In the genomic region with DNA sequence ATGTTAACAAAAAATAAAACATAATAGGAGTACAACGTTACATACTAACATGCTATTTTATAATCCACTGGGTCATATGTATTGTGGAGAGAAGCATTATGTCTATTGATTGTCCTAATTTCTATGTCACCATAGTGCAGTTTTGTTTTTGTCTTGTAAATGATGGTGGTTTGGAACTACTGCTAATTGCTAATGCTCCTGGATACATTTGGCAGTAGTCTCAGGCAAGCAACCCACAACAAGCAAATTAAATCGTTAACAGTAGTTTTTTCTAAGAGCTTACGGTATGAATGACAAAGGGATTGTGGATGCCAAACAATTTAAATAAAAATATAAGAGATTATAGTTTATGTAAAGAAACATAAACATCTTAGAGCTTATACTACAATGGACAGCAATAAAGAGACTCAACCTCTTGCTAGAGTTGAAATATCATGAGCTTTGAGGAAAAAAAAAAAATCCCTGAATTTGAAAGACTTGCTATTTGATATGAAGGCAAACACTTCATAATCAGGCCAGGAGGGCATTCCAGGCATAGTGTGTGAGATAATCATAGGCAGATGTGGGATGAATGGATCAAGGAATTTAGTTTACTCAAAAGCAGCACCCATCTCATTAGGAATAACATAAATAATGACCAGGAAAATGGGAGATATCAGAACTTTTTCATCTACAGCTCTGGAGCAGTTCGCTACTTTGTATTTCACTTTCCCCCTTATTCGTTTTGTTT, we compare ENCODE assay signal across 21 cellular contexts.
DNase-seq lines count a peak whose midpoint lies in the region; TF ChIP-seq lines count a peak whose summit lies in the region.
"Had no signal": no experiment of that assay in that cellular context is flagged by ENCODE, and none has a peak within 500 bp of the region (broad histone marks: within the 10 kb centered on the region; RNA-seq: fewer than 3 reads in every experiment).

No MANE protein-coding gene starts in this region.

- H3K4me3 Mint-ChIP-seq in immature natural killer cell, result no peak overlapping the region
- H3K4me3 Mint-ChIP-seq: activated CD4-positive, alpha-beta memory T cell treated with anti-CD3 and anti-CD28 coated beads for 36 hours; activated T-cell treated with anti-CD3 and anti-CD28 coated beads, Interleukin-2, amount 50 U/mL, for 24 hours; T-helper 1 cell treated with Interleukin-12 subunit alpha and Interleukin-12 subunit beta and Interleukin-4 antibody, amounts not matched to agents 30 μg/mL and 1 μg/mL, for 36 hours had no signal

- peaks cover 0 to 10% (median 2%) of the 10 kb centered on the region in 6 donors for H3K9me3 Mint-ChIP-seq in immature natural killer cell
- H3K9me3 Mint-ChIP-seq: activated naive CD4-positive, alpha-beta T cell treated with anti-CD3 and anti-CD28 coated beads, Interleukin-2, amount 50 U/mL, for 72 hours; activated T-cell treated with anti-CD3 and anti-CD28 coated beads, Interleukin-2, amount 50 U/mL, for 24 hours had no signal

- H3K36me3 Mint-ChIP-seq in immature natural killer cell, result no peaks in the 10 kb centered on the region
- H3K36me3 Mint-ChIP-seq: activated CD4-positive, alpha-beta memory T cell treated with anti-CD3 and anti-CD28 coated beads for 36 hours; activated naive CD4-positive, alpha-beta T cell treated with anti-CD3 and anti-CD28 coated beads, Interleukin-2, amount 50 U/mL, for 72 hours had no signal

- in situ Hi-C loops in GM13977 (cut with MboI; ENCODE audit: low pct_unique_long_range_greater_than_20kb, low sequenced_read_pairs, unreplicated experiment), result no loop called here

- H3K27me3 ChIP-seq in SJSA1 (replicated peaks), result no peaks in the 10 kb centered on the region
- H3K27me3 ChIP-seq: gastrocnemius medialis, left lung, neutrophil had no signal

- H3K27me3 Mint-ChIP-seq in immature natural killer cell (ENCODE audit: low read depth in 3 of 3), result peaks cover 0 to 4% (median 0%) of the 10 kb centered on the region in 3 donors
- H3K27me3 Mint-ChIP-seq: activated CD4-positive, alpha-beta memory T cell treated with anti-CD3 and anti-CD28 coated beads for 36 hours; activated T-cell treated with anti-CD3 and anti-CD28 coated beads, Interleukin-2, amount 50 U/mL, for 24 hours had no signal

- no peak overlapping the region for H3K4me3 ChIP-seq in SJSA1
- H3K4me3 ChIP-seq: gastrocnemius medialis, left lung had no signal

- H3K36me3 ChIP-seq in SJSA1, result no peaks in the 10 kb centered on the region
- H3K36me3 ChIP-seq: gastrocnemius medialis, left lung, neutrophil, WERI-Rb-1 had no signal

- H3K27ac Mint-ChIP-seq in immature natural killer cell, result no peak overlapping the region
- H3K27ac Mint-ChIP-seq: activated CD4-positive, alpha-beta memory T cell treated with anti-CD3 and anti-CD28 coated beads for 36 hours; activated naive CD4-positive, alpha-beta T cell treated with anti-CD3 and anti-CD28 coated beads, Interleukin-2, amount 50 U/mL, for 72 hours; activated T-cell treated with anti-CD3 and anti-CD28 coated beads, Interleukin-2, amount 50 U/mL, for 24 hours; T-helper 1 cell treated with Interleukin-12 subunit alpha and Interleukin-12 subunit beta and Interleukin-4 antibody, amounts not matched to agents 30 μg/mL and 1 μg/mL, for 36 hours had no signal

- peak overlapping the region; percentile 37; the same call in 1 of the 2 replicates for H3K27ac ChIP-seq in SJSA1
- H3K27ac ChIP-seq: 22Rv1, C4-2B, gastrocnemius medialis, left lung, neutrophil, WERI-Rb-1 had no signal

- no peaks in the 10 kb centered on the region for H3K4me1 Mint-ChIP-seq in immature natural killer cell

- peaks cover 3% of the 10 kb centered on the region; the same call in 1 of the 2 replicates for H3K9me3 ChIP-seq in SJSA1 (replicated peaks)
- H3K9me3 ChIP-seq: gastrocnemius medialis, neutrophil had no signal

- DNase-seq in DMS153 treated with DMSO at 0.1 percent for 48 hours (lab: John Stamatoyannopoulos, UW; ENCODE audit: unreplicated experiment), result peak; percentile 64
- DNase-seq in DMS153 (lab: John Stamatoyannopoulos, UW), result no peak
- DNase-seq in NCI-H2029 treated with DMSO at 0.1 percent for 48 hours (lab: John Stamatoyannopoulos, UW), result peak; percentile 75
- peak in 1 of 2 experiments; percentile 27 for DNase-seq in SJSA1 (ENCODE audit: low read depth in 1 of 2, low spot score in 2 of 2)
- peak; percentile 13 for DNase-seq in renal cortical epithelial cell (ENCODE audit: low read depth)
- DNase-seq in GM13977 (ENCODE audit: low spot score), result no peak
- no peak for DNase-seq in immature natural killer cell
- DNase-seq in activated naive CD4-positive, alpha-beta T cell treated with anti-CD3 and anti-CD28 coated beads, Interleukin-2, amount 50 U/mL, for 16 hours, result no peak
- DNase-seq: activated CD4-positive, alpha-beta memory T cell treated with anti-CD3 and anti-CD28 coated beads for 36 hours; activated T-cell treated with anti-CD3 and anti-CD28 coated beads, Interleukin-2, amount 50 U/mL, for 24 hours; DMS 273 treated with DMSO at 0.1 percent for 48 hours; gastrocnemius medialis; left lung; NCI-H187; retina; WERI-Rb-1 had no signal

- TF ChIP-seq CTCF in GM13977 (IDR thresholded peaks at IDR 0.05; ENCODE audit: extremely low read depth, insufficient read depth, missing control alignments), result no peak

- peaks cover 26% of the 10 kb centered on the region for H3K4me1 ChIP-seq in SJSA1 (replicated peaks)
- H3K4me1 ChIP-seq: gastrocnemius medialis, left lung had no signal

Comparison
In these comparisons a context has a peak if more than half of its experiments do, and no peak if none do; other contexts are left out.
1. DNase-seq: peak in DMS153 treated with DMSO at 0.1 percent for 48 hours (single experiment), NCI-H2029 treated with DMSO at 0.1 percent for 48 hours (single experiment) and renal cortical epithelial cell (single experiment); none in DMS153 (single experiment), GM13977 (single experiment), immature natural killer cell (0 of 3) and activated naive CD4-positive, alpha-beta T cell treated with anti-CD3 and anti-CD28 coated beads, Interleukin-2, amount 50 U/mL, for 16 hours (single experiment).